Comparison of ENCODE assay signal across 8 cellular contexts in the genomic region with DNA sequence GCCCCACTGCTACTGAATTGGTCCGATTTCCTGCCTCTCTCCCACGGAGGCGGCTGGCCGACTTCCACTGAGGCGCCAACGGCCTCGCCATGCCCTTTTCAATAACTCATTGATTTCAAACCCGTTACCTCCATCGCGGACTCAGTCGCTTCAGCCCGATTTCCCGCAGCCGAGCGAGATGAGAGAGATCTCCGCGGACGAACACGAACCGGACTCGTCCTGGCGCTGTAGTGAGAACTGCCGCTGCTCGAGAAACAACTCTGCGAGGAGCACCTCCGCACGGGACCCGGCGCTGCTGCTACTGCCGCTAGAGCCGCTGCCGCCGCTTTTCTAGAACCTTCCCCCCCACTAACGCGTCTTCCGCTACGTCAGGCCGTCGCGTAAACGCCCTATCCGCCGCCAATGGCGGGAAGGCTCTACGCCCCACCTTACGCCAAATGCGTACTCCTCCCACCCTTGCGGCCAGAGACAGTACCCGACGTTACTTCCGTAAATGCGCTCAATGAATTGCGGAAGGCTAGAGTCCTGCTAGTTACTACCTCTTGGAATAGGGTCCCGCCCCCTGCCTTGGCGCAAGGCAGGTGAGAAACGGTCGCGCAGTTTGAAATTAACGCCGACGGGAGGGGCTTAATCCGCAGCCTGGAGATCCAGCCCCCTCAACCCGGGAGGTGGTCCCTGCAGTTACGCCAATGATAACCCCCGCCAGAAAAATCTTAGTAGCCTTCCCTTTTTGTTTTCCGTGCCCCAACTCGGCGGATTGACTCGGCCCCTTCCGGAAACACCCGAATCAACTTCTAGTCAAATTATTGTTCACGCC. TPM values are rescaled to one million over a fixed set of nuclear protein-coding genes. Genes with fewer than 3 reads are reported as not detected.
A peak's percentile ranks its signal among the peaks of the same experiment; 100 is the strongest.
DNase-seq lines count a peak whose midpoint lies in the region; ATAC-seq lines count a peak whose summit lies in the region.

A gene (minus strand): TSS at position 303 of the 817 bp plus-strand sequence. CDS start 169 bp downstream, at position 134.

- no peaks in the 10 kb centered on the region for H3K9me3 ChIP-seq in effector memory CD4-positive, alpha-beta T cell (ENCODE audit: control insufficient read depth, low read length)

- H3K27ac ChIP-seq in effector memory CD4-positive, alpha-beta T cell (ENCODE audit: insufficient read depth, low read length, poor library complexity, severe bottlenecking) = peak within 1 kb of the TSS; percentile 99

- no peaks in the 10 kb centered on the region for H3K27me3 ChIP-seq in effector memory CD4-positive, alpha-beta T cell (replicated peaks; ENCODE audit: control insufficient read depth, insufficient read depth, low read length, poor library complexity, severe bottlenecking)

- peak; percentile 59 for ATAC-seq in GM21360 (IDR thresholded peaks at IDR 0.05; ENCODE audit: unreplicated experiment)

- H3K4me1 ChIP-seq in effector memory CD4-positive, alpha-beta T cell (ENCODE audit: control insufficient read depth, insufficient read depth, low read length, poor library complexity, severe bottlenecking) = peaks cover 39% of the 10 kb centered on the region

- peak; percentile 87 for DNase-seq in CMK (ENCODE audit: low read depth)
- peak; percentile 99 for DNase-seq in HT1080 (ENCODE audit: low read depth)
- DNase-seq in NOMO-1 treated with DMSO at 0.1 percent for 48 hours (lab: John Stamatoyannopoulos, UW; ENCODE audit: unreplicated experiment) = peak; percentile 98
- peak; percentile 96 for DNase-seq in activated CD8-positive, alpha-beta memory T cell treated with anti-CD3 and anti-CD28 coated beads for 4 hours (ENCODE audit: low read depth in 2 of 2)
- peak; percentile 97 to 98 (median 97) for DNase-seq in effector memory CD4-positive, alpha-beta T cell
- peak; percentile 98 to 99 for DNase-seq in lung microvascular endothelial cell (ENCODE audit: low read depth in 2 of 2)
- DNase-seq in stimulated activated CD4-positive, alpha-beta T cell treated with anti-CD3 and anti-CD28 coated beads, TNF-alpha, amount 100 ng/mL, for 48 hours (ENCODE audit: low read depth in 3 of 3) = peak; percentile 94 to 95 (median 94)

- H3K36me3 ChIP-seq in effector memory CD4-positive, alpha-beta T cell (ENCODE audit: control insufficient read depth, insufficient read depth, low read length) = peaks cover 33% of the 10 kb centered on the region

- H3K4me3 ChIP-seq in effector memory CD4-positive, alpha-beta T cell (ENCODE audit: insufficient read depth, low read depth, low read length, poor library complexity, severe bottlenecking) = peak within 1 kb of the TSS; percentile 99

RNA-seq across cellular contexts. Expression of the gene that starts here (rescaled TPM):
- 171 and 302 TPM in 2 replicates for total RNA-seq in HT1080 (2014; rRNA removed; shearing (Covaris generic))
- 1,169 and 1,263 TPM in 2 replicates for polyA plus RNA-seq in HT1080 (2015; cell fraction: cytosol; rRNA removed)
- 1,477 and 1,532 TPM in 2 replicates for polyA plus RNA-seq in HT1080 (2015; cell fraction: nucleus; rRNA removed)
- 67.1 and 89.4 TPM in 2 replicates for total RNA-seq in lung microvascular endothelial cell

Comparison
In these comparisons a context has a peak if more than half of its experiments do, and no peak if none do; other contexts are left out.
1. Peak in every context shown above with its lines: DNase-seq, ATAC-seq, H3K4me3 ChIP-seq and H3K27ac ChIP-seq.